18 cellular contexts compared by ENCODE assay signal in the genomic region with DNA sequence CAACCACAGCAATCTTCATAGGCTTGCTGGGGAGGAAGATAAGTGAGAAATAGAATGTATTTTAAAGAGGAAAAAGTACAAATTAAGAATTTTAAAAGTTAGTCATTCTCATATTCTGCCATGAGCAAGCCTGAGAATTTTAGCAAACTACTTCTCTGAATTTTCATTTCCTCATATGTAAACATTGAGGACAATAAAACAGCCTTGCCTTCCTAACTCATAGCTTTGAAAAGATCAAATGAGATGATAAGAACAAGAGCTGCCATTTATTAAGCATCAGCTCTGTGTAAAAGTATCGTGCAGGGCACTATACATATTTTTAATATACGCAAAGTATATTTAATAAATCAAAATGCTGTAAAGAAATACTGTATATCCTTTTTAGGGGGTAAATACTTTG.
DNase-seq lines count a peak whose midpoint lies in the region; ATAC-seq and TF ChIP-seq lines count a peak whose summit lies in the region.
"Had no signal": no experiment of that assay in that cellular context is flagged by ENCODE, and none has a peak within 500 bp of the region (broad histone marks: within the 10 kb centered on the region; RNA-seq: fewer than 3 reads in every experiment).

No MANE protein-coding gene starts in this region.

- intact Hi-C loops in left colon (cut with DNase I, micrococcal nuclease): no loop called here
- intact Hi-C loops in gastrocnemius medialis (cut with DNase I; ENCODE audit: low total_unique reads): no loop called here

- peaks cover 9 to 37% of the 10 kb centered on the region in 2 donors for H3K4me1 ChIP-seq in gastrocnemius medialis
- H3K4me1 ChIP-seq: A549 had no signal

- H3K36me3 ChIP-seq in gastrocnemius medialis: no peaks in the 10 kb centered on the region
- H3K36me3 ChIP-seq: HAP-1 had no signal

- H3K4me3 ChIP-seq in LNCaP clone FGC (ENCODE audit: low read depth, low read length) (no peak overlapping the region), gastrocnemius medialis (no peak overlapping the region)
- H3K4me3 ChIP-seq: A549, GM23248, HAP-1 had no signal

- peak overlapping the region; percentile 58 to 69 (median 64) for H3K27ac ChIP-seq in gastrocnemius medialis
- H3K27ac ChIP-seq: 22Rv1, A549, C4-2B, GM23248 had no signal

- H3K27me3 ChIP-seq in gastrocnemius medialis: no peaks in the 10 kb centered on the region

- no peak for TF ChIP-seq POLR2A in gastrocnemius medialis (IDR thresholded peaks at IDR 0.05)

- TF ChIP-seq CTCF in LNCaP clone FGC (IDR thresholded peaks at IDR 0.05; ENCODE audit: control insufficient read depth, extremely low read depth, insufficient read depth): no peak
- TF ChIP-seq CTCF in gastrocnemius medialis (IDR thresholded peaks at IDR 0.05 in 4 of 5, conservative IDR thresholded peaks at IDR 0.05 in 1 of 5): no peak

- ATAC-seq in left colon: peak; percentile 64
- ATAC-seq in gastrocnemius medialis: no peak
- no peak for ATAC-seq in HG03378 (IDR thresholded peaks at IDR 0.05; ENCODE audit: unreplicated experiment)
- no peak for ATAC-seq in HG03520 (IDR thresholded peaks at IDR 0.05; ENCODE audit: unreplicated experiment)
- ATAC-seq in HG03342 (IDR thresholded peaks at IDR 0.05; ENCODE audit: unreplicated experiment): no peak
- ATAC-seq: A549 had no signal

- DNase-seq in NOMO-1 treated with DMSO at 0.1 percent for 48 hours (lab: John Stamatoyannopoulos, UW; ENCODE audit: unreplicated experiment): peak; percentile 23
- DNase-seq in NOMO-1 treated with dmso at 0.1 percent for 144 hours (lab: John Stamatoyannopoulos, UW; ENCODE audit: unreplicated experiment): no peak
- peak; percentile 40 for DNase-seq in LNCaP clone FGC (ENCODE audit: low read depth)
- no peak for DNase-seq in left colon
- DNase-seq in gastrocnemius medialis: no peak
- DNase-seq: AML-193; Calu3; CD4-positive, alpha-beta memory T cell; DMS79 treated with DMSO at 0.1 percent for 48 hours; GF-D8; GM23248 had no signal

- no peaks in the 10 kb centered on the region for H3K9me3 ChIP-seq in gastrocnemius medialis
- H3K9me3 ChIP-seq: A549, HAP-1 had no signal

- in situ Hi-C loops in gastrocnemius medialis (cut with MboI; ENCODE audit: low sequenced_read_pairs in 4 of 4): no loop called here

Comparison
In these comparisons a context has a peak if more than half of its experiments do, and no peak if none do; other contexts are left out.
1. DNase-seq: peak in NOMO-1 treated with DMSO at 0.1 percent for 48 hours (single experiment) and LNCaP clone FGC (single experiment); none in NOMO-1 treated with dmso at 0.1 percent for 144 hours (single experiment), left colon (0 of 2) and gastrocnemius medialis (0 of 2).